ENCODE assay signal across 1 cellular context in the genomic region with DNA sequence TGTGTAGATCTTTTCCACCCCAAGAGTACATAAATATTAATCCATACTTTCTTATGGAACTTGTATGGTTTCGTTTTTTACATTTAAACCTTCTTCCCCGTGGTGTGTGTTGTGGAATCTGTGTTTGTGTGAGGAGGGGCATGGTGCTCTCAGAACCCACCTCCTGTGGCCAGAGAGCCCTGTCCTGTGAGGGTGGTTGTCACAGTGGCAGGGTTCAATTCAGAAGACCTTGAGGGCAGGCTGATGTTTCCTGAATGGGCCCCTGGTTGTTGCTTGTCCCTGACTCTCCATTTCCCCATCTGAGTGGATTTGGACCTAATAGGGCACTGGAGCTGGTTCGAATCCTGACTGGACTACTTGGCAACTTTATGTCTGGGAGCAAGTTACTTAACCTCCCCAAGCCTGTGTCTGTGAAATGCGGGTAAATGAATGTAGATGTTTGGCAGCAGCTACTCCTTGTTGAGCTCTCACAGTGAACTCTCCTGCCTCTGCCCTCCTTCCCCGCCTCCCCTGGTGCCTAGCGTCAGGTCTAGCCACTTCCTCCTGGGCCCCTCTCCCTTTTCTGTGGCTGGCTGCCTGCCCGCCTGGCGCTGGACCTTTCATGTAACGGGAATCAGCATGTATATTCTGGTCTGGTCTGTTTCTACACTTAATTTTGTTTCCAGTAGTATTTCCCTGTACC.
TF ChIP-seq lines count a peak whose summit lies in the region.

No MANE protein-coding gene starts in this region.

TF ChIP-seq in WTC11, 78 proteins besides CTCF, POLR2A, EP300 and RAD21 (continued from another document):
- TF ChIP-seq, protein P1, sequence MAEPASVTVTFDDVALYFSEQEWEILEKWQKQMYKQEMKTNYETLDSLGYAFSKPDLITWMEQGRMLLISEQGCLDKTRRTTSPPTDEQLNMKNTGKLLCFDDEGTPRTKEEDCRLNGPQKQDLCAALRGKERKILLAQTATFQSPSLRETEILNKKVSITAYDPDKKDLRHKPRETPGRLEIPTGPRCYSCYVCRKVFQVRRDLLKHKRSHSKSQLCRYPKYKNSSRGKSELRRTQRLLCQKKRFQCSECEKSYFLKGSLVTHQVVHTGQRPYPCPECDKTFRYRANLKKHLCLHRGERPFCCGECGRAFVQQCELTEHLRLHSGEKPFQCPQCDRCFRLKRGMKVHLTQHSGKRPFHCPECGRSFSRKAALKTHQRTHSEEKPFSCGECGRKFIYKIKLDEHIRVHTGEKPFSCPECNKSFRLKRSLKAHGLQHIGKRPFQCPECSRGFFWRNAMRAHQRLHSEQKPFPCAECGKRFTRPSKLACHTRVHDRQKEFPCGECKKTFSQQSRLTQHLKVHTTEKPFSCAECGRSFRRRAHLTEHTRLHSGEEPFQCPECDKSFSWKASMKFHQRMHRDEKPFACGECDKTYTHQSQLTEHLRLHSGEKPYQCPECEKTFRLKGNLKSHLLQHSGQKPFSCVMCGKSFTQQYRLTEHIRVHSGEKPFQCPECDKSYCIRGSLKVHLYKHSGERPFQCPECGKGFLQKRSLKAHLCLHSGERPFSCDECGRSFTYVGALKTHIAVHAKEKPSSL (CRISPR knock-in tag; conservative IDR thresholded peaks at IDR 0.05), result no peak
- TF ChIP-seq, protein P2, sequence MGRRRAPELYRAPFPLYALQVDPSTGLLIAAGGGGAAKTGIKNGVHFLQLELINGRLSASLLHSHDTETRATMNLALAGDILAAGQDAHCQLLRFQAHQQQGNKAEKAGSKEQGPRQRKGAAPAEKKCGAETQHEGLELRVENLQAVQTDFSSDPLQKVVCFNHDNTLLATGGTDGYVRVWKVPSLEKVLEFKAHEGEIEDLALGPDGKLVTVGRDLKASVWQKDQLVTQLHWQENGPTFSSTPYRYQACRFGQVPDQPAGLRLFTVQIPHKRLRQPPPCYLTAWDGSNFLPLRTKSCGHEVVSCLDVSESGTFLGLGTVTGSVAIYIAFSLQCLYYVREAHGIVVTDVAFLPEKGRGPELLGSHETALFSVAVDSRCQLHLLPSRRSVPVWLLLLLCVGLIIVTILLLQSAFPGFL (CRISPR knock-in tag; IDR thresholded peaks at IDR 0.05; ENCODE audit: borderline replicate concordance), result no peak
- TF ChIP-seq EMX1 (CRISPR knock-in tag; IDR thresholded peaks at IDR 0.05) (no peak), SMAD4 (CRISPR knock-in tag; IDR thresholded peaks at IDR 0.05) (no peak), ESRRA (CRISPR knock-in tag; IDR thresholded peaks at IDR 0.05; ENCODE audit: borderline replicate concordance) (no peak), ZNF263 (CRISPR knock-in tag; IDR thresholded peaks at IDR 0.05; ENCODE audit: low read depth) (no peak), JUN (CRISPR knock-in tag; IDR thresholded peaks at IDR 0.05) (no peak), NR1H2 (CRISPR knock-in tag; IDR thresholded peaks at IDR 0.05) (no peak), GTF2I (CRISPR knock-in tag; conservative IDR thresholded peaks at IDR 0.05) (no peak), FOXJ3 (CRISPR knock-in tag; IDR thresholded peaks at IDR 0.05; ENCODE audit: borderline replicate concordance) (no peak)
- TF ChIP-seq, protein P3, sequence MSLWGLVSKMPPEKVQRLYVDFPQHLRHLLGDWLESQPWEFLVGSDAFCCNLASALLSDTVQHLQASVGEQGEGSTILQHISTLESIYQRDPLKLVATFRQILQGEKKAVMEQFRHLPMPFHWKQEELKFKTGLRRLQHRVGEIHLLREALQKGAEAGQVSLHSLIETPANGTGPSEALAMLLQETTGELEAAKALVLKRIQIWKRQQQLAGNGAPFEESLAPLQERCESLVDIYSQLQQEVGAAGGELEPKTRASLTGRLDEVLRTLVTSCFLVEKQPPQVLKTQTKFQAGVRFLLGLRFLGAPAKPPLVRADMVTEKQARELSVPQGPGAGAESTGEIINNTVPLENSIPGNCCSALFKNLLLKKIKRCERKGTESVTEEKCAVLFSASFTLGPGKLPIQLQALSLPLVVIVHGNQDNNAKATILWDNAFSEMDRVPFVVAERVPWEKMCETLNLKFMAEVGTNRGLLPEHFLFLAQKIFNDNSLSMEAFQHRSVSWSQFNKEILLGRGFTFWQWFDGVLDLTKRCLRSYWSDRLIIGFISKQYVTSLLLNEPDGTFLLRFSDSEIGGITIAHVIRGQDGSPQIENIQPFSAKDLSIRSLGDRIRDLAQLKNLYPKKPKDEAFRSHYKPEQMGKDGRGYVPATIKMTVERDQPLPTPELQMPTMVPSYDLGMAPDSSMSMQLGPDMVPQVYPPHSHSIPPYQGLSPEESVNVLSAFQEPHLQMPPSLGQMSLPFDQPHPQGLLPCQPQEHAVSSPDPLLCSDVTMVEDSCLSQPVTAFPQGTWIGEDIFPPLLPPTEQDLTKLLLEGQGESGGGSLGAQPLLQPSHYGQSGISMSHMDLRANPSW (CRISPR knock-in tag; conservative IDR thresholded peaks at IDR 0.05; ENCODE audit: low read depth), result no peak
- TF ChIP-seq, protein P4, sequence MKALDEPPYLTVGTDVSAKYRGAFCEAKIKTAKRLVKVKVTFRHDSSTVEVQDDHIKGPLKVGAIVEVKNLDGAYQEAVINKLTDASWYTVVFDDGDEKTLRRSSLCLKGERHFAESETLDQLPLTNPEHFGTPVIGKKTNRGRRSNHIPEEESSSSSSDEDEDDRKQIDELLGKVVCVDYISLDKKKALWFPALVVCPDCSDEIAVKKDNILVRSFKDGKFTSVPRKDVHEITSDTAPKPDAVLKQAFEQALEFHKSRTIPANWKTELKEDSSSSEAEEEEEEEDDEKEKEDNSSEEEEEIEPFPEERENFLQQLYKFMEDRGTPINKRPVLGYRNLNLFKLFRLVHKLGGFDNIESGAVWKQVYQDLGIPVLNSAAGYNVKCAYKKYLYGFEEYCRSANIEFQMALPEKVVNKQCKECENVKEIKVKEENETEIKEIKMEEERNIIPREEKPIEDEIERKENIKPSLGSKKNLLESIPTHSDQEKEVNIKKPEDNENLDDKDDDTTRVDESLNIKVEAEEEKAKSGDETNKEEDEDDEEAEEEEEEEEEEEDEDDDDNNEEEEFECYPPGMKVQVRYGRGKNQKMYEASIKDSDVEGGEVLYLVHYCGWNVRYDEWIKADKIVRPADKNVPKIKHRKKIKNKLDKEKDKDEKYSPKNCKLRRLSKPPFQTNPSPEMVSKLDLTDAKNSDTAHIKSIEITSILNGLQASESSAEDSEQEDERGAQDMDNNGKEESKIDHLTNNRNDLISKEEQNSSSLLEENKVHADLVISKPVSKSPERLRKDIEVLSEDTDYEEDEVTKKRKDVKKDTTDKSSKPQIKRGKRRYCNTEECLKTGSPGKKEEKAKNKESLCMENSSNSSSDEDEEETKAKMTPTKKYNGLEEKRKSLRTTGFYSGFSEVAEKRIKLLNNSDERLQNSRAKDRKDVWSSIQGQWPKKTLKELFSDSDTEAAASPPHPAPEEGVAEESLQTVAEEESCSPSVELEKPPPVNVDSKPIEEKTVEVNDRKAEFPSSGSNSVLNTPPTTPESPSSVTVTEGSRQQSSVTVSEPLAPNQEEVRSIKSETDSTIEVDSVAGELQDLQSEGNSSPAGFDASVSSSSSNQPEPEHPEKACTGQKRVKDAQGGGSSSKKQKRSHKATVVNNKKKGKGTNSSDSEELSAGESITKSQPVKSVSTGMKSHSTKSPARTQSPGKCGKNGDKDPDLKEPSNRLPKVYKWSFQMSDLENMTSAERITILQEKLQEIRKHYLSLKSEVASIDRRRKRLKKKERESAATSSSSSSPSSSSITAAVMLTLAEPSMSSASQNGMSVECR (CRISPR knock-in tag; IDR thresholded peaks at IDR 0.05; ENCODE audit: borderline replicate concordance), result no peak
- TF ChIP-seq, protein P5, sequence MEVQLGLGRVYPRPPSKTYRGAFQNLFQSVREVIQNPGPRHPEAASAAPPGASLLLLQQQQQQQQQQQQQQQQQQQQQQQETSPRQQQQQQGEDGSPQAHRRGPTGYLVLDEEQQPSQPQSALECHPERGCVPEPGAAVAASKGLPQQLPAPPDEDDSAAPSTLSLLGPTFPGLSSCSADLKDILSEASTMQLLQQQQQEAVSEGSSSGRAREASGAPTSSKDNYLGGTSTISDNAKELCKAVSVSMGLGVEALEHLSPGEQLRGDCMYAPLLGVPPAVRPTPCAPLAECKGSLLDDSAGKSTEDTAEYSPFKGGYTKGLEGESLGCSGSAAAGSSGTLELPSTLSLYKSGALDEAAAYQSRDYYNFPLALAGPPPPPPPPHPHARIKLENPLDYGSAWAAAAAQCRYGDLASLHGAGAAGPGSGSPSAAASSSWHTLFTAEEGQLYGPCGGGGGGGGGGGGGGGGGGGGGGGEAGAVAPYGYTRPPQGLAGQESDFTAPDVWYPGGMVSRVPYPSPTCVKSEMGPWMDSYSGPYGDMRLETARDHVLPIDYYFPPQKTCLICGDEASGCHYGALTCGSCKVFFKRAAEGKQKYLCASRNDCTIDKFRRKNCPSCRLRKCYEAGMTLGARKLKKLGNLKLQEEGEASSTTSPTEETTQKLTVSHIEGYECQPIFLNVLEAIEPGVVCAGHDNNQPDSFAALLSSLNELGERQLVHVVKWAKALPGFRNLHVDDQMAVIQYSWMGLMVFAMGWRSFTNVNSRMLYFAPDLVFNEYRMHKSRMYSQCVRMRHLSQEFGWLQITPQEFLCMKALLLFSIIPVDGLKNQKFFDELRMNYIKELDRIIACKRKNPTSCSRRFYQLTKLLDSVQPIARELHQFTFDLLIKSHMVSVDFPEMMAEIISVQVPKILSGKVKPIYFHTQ (CRISPR knock-in tag; IDR thresholded peaks at IDR 0.05), result no peak
- TF ChIP-seq, protein P6, sequence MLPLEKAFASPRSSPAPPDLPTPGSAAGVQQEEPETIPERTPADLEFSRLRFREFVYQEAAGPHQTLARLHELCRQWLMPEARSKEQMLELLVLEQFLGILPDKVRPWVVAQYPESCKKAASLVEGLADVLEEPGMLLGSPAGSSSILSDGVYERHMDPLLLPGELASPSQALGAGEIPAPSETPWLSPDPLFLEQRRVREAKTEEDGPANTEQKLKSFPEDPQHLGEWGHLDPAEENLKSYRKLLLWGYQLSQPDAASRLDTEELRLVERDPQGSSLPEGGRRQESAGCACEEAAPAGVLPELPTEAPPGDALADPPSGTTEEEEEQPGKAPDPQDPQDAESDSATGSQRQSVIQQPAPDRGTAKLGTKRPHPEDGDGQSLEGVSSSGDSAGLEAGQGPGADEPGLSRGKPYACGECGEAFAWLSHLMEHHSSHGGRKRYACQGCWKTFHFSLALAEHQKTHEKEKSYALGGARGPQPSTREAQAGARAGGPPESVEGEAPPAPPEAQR (CRISPR knock-in tag; IDR thresholded peaks at IDR 0.05), result no peak
- TF ChIP-seq, protein P7, sequence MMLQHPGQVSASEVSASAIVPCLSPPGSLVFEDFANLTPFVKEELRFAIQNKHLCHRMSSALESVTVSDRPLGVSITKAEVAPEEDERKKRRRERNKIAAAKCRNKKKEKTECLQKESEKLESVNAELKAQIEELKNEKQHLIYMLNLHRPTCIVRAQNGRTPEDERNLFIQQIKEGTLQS (CRISPR knock-in tag; conservative IDR thresholded peaks at IDR 0.05), result no peak
